ENCODE assay signal across 20 cellular contexts in genomic region chr2:127169066-127169660, GRCh38. TPM values are rescaled to one million over a fixed set of nuclear protein-coding genes. Genes with fewer than 3 reads are reported as not detected.
"Had no signal": no experiment of that assay in that cellular context is flagged by ENCODE, and none has a peak within 500 bp of the region (broad histone marks: within the 10 kb centered on the region; RNA-seq: fewer than 3 reads in every experiment).

No MANE protein-coding gene starts in this region.

- H3K36me3 Mint-ChIP-seq: naive thymus-derived CD8-positive, alpha-beta T cell had no signal

- H3K27me3 Mint-ChIP-seq: naive thymus-derived CD8-positive, alpha-beta T cell had no signal

- H3K9me3 ChIP-seq: esophagus muscularis mucosa, gastrocnemius medialis, heart right ventricle, mucosa of descending colon, psoas muscle, upper lobe of right lung had no signal

- H3K79me2 ChIP-seq: parathyroid adenoma had no signal

- H3K27me3 ChIP-seq: esophagus muscularis mucosa, gastrocnemius medialis, upper lobe of right lung had no signal

- FAIRE-seq: islet of Langerhans, small intestine had no signal

- H3K4me3 Mint-ChIP-seq: effector memory CD8-positive, alpha-beta T cell; naive thymus-derived CD8-positive, alpha-beta T cell; neural crest cell had no signal

- H3K4me1 Mint-ChIP-seq: naive thymus-derived CD8-positive, alpha-beta T cell had no signal

- H3K27ac Mint-ChIP-seq: effector memory CD8-positive, alpha-beta T cell; naive thymus-derived CD8-positive, alpha-beta T cell had no signal

- H3K4me3 ChIP-seq: esophagus muscularis mucosa, gastrocnemius medialis, heart right ventricle, mucosa of descending colon, psoas muscle, upper lobe of right lung had no signal

- DNase-seq: effector memory CD8-positive, alpha-beta T cell; heart right ventricle; hypothalamus; kidney glomerular epithelial cell; mammary epithelial cell; mucosa of descending colon; naive thymus-derived CD8-positive, alpha-beta T cell; nucleus accumbens; psoas muscle; retina; small intestine; stimulated activated CD4-positive, alpha-beta T cell treated with anti-CD3 and anti-CD28 coated beads, Interleukin-2, amount 100 ng/mL, for 48 hours; stimulated activated naive CD4-positive, alpha-beta T cell treated with Interleukin-2 at 50 U/mL for 16 hours had no signal

- H3K4me1 ChIP-seq: upper lobe of right lung had no signal

- ATAC-seq: effector memory CD8-positive, alpha-beta T cell; gastrocnemius medialis; heart right ventricle; mucosa of descending colon; naive thymus-derived CD8-positive, alpha-beta T cell; upper lobe of right lung had no signal

- H3K27ac ChIP-seq: epithelial cell of prostate, esophagus muscularis mucosa, heart right ventricle, parathyroid adenoma, upper lobe of right lung had no signal

- H3K36me3 ChIP-seq: esophagus muscularis mucosa, gastrocnemius medialis, heart right ventricle, upper lobe of right lung had no signal

- H3K9me3 Mint-ChIP-seq: effector memory CD8-positive, alpha-beta T cell; naive thymus-derived CD8-positive, alpha-beta T cell; neural crest cell had no signal

- H2AFZ ChIP-seq: parathyroid adenoma had no signal

- H3K9ac ChIP-seq: parathyroid adenoma had no signal

RNA-seq across cellular contexts. Expression of gene CYP27C1, which starts 50.9 kb away (rescaled TPM):
- total RNA-seq: gastrocnemius medialis; naive thymus-derived CD8-positive, alpha-beta T cell; upper lobe of right lung had no signal
- polyA plus RNA-seq: naive thymus-derived CD8-positive, alpha-beta T cell had no signal
